17 cellular contexts compared by ENCODE assay signal in the genomic region with DNA sequence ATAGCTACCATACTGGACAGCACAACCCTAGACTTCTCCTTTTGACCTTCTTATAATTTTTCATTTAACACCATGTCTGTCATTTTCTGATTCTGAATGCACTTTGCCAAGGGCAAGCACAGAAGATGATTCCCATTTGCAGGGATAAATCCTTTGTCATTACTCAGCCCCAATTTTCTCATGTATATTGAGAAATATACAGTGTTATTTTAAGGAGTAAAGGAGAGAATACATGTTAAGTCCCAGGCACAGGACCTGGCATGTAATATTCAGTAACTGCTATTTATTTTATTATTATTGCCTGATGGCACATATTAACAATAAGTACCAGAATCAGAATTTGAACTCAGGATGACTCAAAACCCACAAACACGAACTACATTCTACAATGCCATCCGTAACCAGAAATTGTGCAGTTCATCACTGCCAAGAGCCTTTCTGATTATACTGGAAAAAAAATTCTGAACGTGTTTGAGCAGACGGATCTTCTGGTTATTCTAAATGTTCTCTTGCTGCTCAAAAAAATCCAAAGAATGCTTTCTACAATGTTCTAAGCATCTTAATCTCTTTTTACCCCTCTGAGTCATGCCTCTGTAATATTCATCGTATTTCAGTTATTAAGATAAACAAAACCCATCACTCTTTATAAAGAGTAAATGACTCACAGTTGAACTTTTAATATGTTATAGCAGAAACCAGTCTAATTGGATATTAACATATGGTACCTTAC.
DNase-seq lines count a peak whose midpoint lies in the region; ATAC-seq, FAIRE-seq and TF ChIP-seq lines count a peak whose summit lies in the region.
"Had no signal": no experiment of that assay in that cellular context is flagged by ENCODE, and none has a peak within 500 bp of the region (broad histone marks: within the 10 kb centered on the region; RNA-seq: fewer than 3 reads in every experiment).

No MANE protein-coding gene starts in this region.

- H3K4me2 ChIP-seq in endothelial cell of umbilical vein (ENCODE audit: insufficient read depth, low read length), result no peak overlapping the region

- H3K27me3 Mint-ChIP-seq in activated naive CD4-positive, alpha-beta T cell treated with anti-CD3 and anti-CD28 coated beads for 36 hours (ENCODE audit: low read depth), result no peaks in the 10 kb centered on the region
- H3K27me3 Mint-ChIP-seq in activated CD8-positive, alpha-beta T cell treated with anti-CD3 and anti-CD28 coated beads, Interleukin-2, amount 10 ng/mL, durations not matched to agents 7 days and 5 days (ENCODE audit: low read depth), result no peaks in the 10 kb centered on the region

- H3K79me2 ChIP-seq in endothelial cell of umbilical vein (ENCODE audit: control insufficient read depth, insufficient read depth, low read length), result no peaks in the 10 kb centered on the region

- H3K27ac ChIP-seq in endothelial cell of umbilical vein (ENCODE audit: insufficient read depth, low read depth, low read length), result peak overlapping the region; percentile 48
- H3K27ac ChIP-seq in caudate nucleus (ENCODE audit: low read depth, low read length), result no peak overlapping the region
- H3K27ac ChIP-seq: Peyer's patch had no signal

- no peak overlapping the region for H2AFZ ChIP-seq in endothelial cell of umbilical vein (ENCODE audit: low read depth, low read length)

- H3K27me3 ChIP-seq in MG63 (no peaks in the 10 kb centered on the region), endothelial cell of umbilical vein (ENCODE audit: control insufficient read depth in 2 of 2, insufficient read depth in 2 of 2, low read length in 2 of 2) (no peaks in the 10 kb centered on the region)
- H3K27me3 ChIP-seq: Peyer's patch had no signal

- H3K36me3 ChIP-seq in MG63 (peaks cover 62% of the 10 kb centered on the region), endothelial cell of umbilical vein (ENCODE audit: control insufficient read depth in 2 of 2, extremely low read depth in 1 of 2, insufficient read depth in 2 of 2, low read length in 2 of 2) (peaks cover 0 to 2% of the 10 kb centered on the region in 2 experiments)

- dilution Hi-C loops in endothelial cell of umbilical vein (cut with MboI; ENCODE audit: extremely low pct_ligation_motif_present, low sequenced_read_pairs), result no loop called here

- DNase-seq in AG10803 (ENCODE audit: low read depth) (peak; percentile 87), MG63 (peak; percentile 19), endothelial cell of umbilical vein (ENCODE audit: low read depth, low spot score) (peak; percentile 28), non-pigmented ciliary epithelial cell (ENCODE audit: low read depth) (peak; percentile 56), caudate nucleus (lab: John Stamatoyannopoulos, UW) (no peak)
- DNase-seq in activated naive CD4-positive, alpha-beta T cell treated with anti-CD3 and anti-CD28 coated beads for 36 hours, result no peak
- no peak for DNase-seq in activated CD8-positive, alpha-beta T cell treated with anti-CD3 and anti-CD28 coated beads, Interleukin-2, amount 10 ng/mL, durations not matched to agents 7 days and 5 days
- DNase-seq: central memory CD4-positive, alpha-beta T cell; mucosa of descending colon; NCI-H1417; NCI-H510A; Peyer's patch; stimulated activated naive CD8-positive, alpha-beta T cell treated with anti-CD3 and anti-CD28 coated beads, Interleukin-15, Interleukin-2, amounts not matched to agents 100 U/mL and 50 U/mL, for 24 hours had no signal

- no peak for ATAC-seq in activated CD8-positive, alpha-beta T cell treated with anti-CD3 and anti-CD28 coated beads, Interleukin-2, amount 10 ng/mL, durations not matched to agents 7 days and 5 days
- no peak for ATAC-seq in HG03175 (IDR thresholded peaks at IDR 0.05; ENCODE audit: unreplicated experiment)
- ATAC-seq: esophagus mucosa; mucosa of descending colon; stimulated activated naive CD8-positive, alpha-beta T cell treated with anti-CD3 and anti-CD28 coated beads, Interleukin-15, Interleukin-2, amounts not matched to agents 100 U/mL and 50 U/mL, for 24 hours had no signal

- TF ChIP-seq CTCF in AG10803 (conservative IDR thresholded peaks at IDR 0.05; ENCODE audit: low read length) (no peak), endothelial cell of umbilical vein (IDR thresholded peaks at IDR 0.05; ENCODE audit: extremely low read depth in 1 of 2, insufficient read depth in 1 of 2, low read depth in 1 of 2, low read length in 2 of 2) (no peak)

- H3K9ac ChIP-seq in endothelial cell of umbilical vein (replicated peaks; ENCODE audit: extremely low read depth, insufficient read depth, low read length), result no peak overlapping the region

- no TSS peak for BruUV-seq in endothelial cell of umbilical vein (replicated peaks; lab: Mats Ljungman, UMichigan)

- H3K4me3 ChIP-seq in AG10803 (ENCODE audit: low read length), result no peak overlapping the region
- H3K4me3 ChIP-seq in MG63, result no peak overlapping the region
- no peak overlapping the region for H3K4me3 ChIP-seq in endothelial cell of umbilical vein (replicated peaks in 1 of 3; ENCODE audit: insufficient read depth in 1 of 3, low read depth in 1 of 3, low read length in 3 of 3)
- H3K4me3 ChIP-seq: mucosa of descending colon, Peyer's patch had no signal

- H3K4me3 Mint-ChIP-seq in activated naive CD4-positive, alpha-beta T cell treated with anti-CD3 and anti-CD28 coated beads for 36 hours, result no peak overlapping the region
- no peak overlapping the region for H3K4me3 Mint-ChIP-seq in activated CD8-positive, alpha-beta T cell treated with anti-CD3 and anti-CD28 coated beads, Interleukin-2, amount 10 ng/mL, durations not matched to agents 7 days and 5 days
- H3K4me3 Mint-ChIP-seq: CD14-positive monocyte had no signal

- no peaks in the 10 kb centered on the region for H3K9me1 ChIP-seq in endothelial cell of umbilical vein (replicated peaks; ENCODE audit: control insufficient read depth, extremely low read depth, insufficient read depth, low read length)

- H3K4me1 ChIP-seq in endothelial cell of umbilical vein (ENCODE audit: control insufficient read depth, extremely low read depth, insufficient read depth, low read length), result peaks cover 11% of the 10 kb centered on the region
- H3K4me1 ChIP-seq: Peyer's patch had no signal

- no peak overlapping the region for H3K27ac Mint-ChIP-seq in activated naive CD4-positive, alpha-beta T cell treated with anti-CD3 and anti-CD28 coated beads for 36 hours
- H3K27ac Mint-ChIP-seq in activated CD8-positive, alpha-beta T cell treated with anti-CD3 and anti-CD28 coated beads, Interleukin-2, amount 10 ng/mL, durations not matched to agents 7 days and 5 days, result no peak overlapping the region
- H3K27ac Mint-ChIP-seq: CD14-positive monocyte had no signal

- POLR2A ChIA-PET in endothelial cell of umbilical vein (lab: Charles Lee), result no interaction called here
- POLR2A ChIA-PET in activated CD8-positive, alpha-beta T cell treated with anti-CD3 and anti-CD28 coated beads, Interleukin-2, amount 10 ng/mL, durations not matched to agents 7 days and 5 days (lab: Charles Lee), result no interaction called here

- H3K9me3 Mint-ChIP-seq in activated naive CD4-positive, alpha-beta T cell treated with anti-CD3 and anti-CD28 coated beads for 36 hours, result peaks cover 2% of the 10 kb centered on the region
- no peaks in the 10 kb centered on the region for H3K9me3 Mint-ChIP-seq in activated CD8-positive, alpha-beta T cell treated with anti-CD3 and anti-CD28 coated beads, Interleukin-2, amount 10 ng/mL, durations not matched to agents 7 days and 5 days (ENCODE audit: insufficient read depth)

- intact Hi-C loops in endothelial cell of umbilical vein (cut with micrococcal nuclease), result loop anchor here (2.0 kb wide), 1 partner anchor 32 kb away; no protein-coding TSS in a partner anchor
- intact Hi-C loops in activated naive CD4-positive, alpha-beta T cell treated with anti-CD3 and anti-CD28 coated beads for 36 hours (cut with micrococcal nuclease), result no loop called here

- TF ChIP-seq POLR2A in endothelial cell of umbilical vein (IDR thresholded peaks at IDR 0.05; ENCODE audit: low read depth, low read length), result no peak

- H4K20me1 ChIP-seq in endothelial cell of umbilical vein (replicated peaks; ENCODE audit: control insufficient read depth, extremely low read depth, insufficient read depth, low read length), result no peaks in the 10 kb centered on the region

- H3K36me3 Mint-ChIP-seq in activated naive CD4-positive, alpha-beta T cell treated with anti-CD3 and anti-CD28 coated beads for 36 hours (ENCODE audit: low read depth), result no peaks in the 10 kb centered on the region
- no peaks in the 10 kb centered on the region for H3K36me3 Mint-ChIP-seq in activated CD8-positive, alpha-beta T cell treated with anti-CD3 and anti-CD28 coated beads, Interleukin-2, amount 10 ng/mL, durations not matched to agents 7 days and 5 days (ENCODE audit: low read depth)
- H3K36me3 Mint-ChIP-seq: CD14-positive monocyte had no signal

- H3K9me3 ChIP-seq in MG63, result peaks cover 4% of the 10 kb centered on the region
- no peaks in the 10 kb centered on the region for H3K9me3 ChIP-seq in endothelial cell of umbilical vein (replicated peaks; ENCODE audit: control insufficient read depth, insufficient read depth, low read length)
- H3K9me3 ChIP-seq: mucosa of descending colon, Peyer's patch had no signal

- peak; percentile 55 for FAIRE-seq in endothelial cell of umbilical vein (lab: Jason Lieb, UNC)
- FAIRE-seq: islet of Langerhans had no signal

- CTCF ChIA-PET in endothelial cell of umbilical vein (lab: Charles Lee), result interaction anchor here (1.0 kb wide), 1 partner anchor 167 kb away, joined by 3 read pairs; no protein-coding TSS in a partner anchor
- CTCF ChIA-PET in activated naive CD4-positive, alpha-beta T cell treated with anti-CD3 and anti-CD28 coated beads for 36 hours (lab: Charles Lee), result no interaction called here
- CTCF ChIA-PET in activated CD8-positive, alpha-beta T cell treated with anti-CD3 and anti-CD28 coated beads, Interleukin-2, amount 10 ng/mL, durations not matched to agents 7 days and 5 days (lab: Charles Lee), result no interaction called here

- no peaks in the 10 kb centered on the region for H3K4me1 Mint-ChIP-seq in activated naive CD4-positive, alpha-beta T cell treated with anti-CD3 and anti-CD28 coated beads for 36 hours (ENCODE audit: low read depth)
- no peaks in the 10 kb centered on the region for H3K4me1 Mint-ChIP-seq in activated CD8-positive, alpha-beta T cell treated with anti-CD3 and anti-CD28 coated beads, Interleukin-2, amount 10 ng/mL, durations not matched to agents 7 days and 5 days (ENCODE audit: low read depth)
- H3K4me1 Mint-ChIP-seq: CD14-positive monocyte had no signal

TF ChIP-seq in endothelial cell of umbilical vein, 7 proteins besides CTCF, POLR2A, EP300 and RAD21:
- TF ChIP-seq EZH2 (IDR thresholded peaks at IDR 0.05; ENCODE audit: borderline replicate concordance, low read depth, low read length, severe bottlenecking) (no peak), JUN (IDR thresholded peaks at IDR 0.05; ENCODE audit: borderline replicate concordance, insufficient read depth, insufficient read length, low read depth) (peak; percentile 2), FOS (IDR thresholded peaks at IDR 0.05; ENCODE audit: borderline replicate concordance, insufficient read depth, low read length) (peak; percentile 68), GATA2 (IDR thresholded peaks at IDR 0.05; ENCODE audit: insufficient read depth, insufficient read length, low read depth, low read length) (no peak), MYC (IDR thresholded peaks at IDR 0.05; ENCODE audit: low read depth, low read length) (no peak)

Comparison
In these comparisons a context has a peak if more than half of its experiments do, and no peak if none do; other contexts are left out.
1. DNase-seq: peak in AG10803 (single experiment), MG63 (single experiment), endothelial cell of umbilical vein (single experiment) and non-pigmented ciliary epithelial cell (single experiment); none in activated naive CD4-positive, alpha-beta T cell treated with anti-CD3 and anti-CD28 coated beads for 36 hours (single experiment), caudate nucleus (0 of 61) and activated CD8-positive, alpha-beta T cell treated with anti-CD3 and anti-CD28 coated beads, Interleukin-2, amount 10 ng/mL, durations not matched to agents 7 days and 5 days (single experiment).